31 cellular contexts compared by ENCODE assay signal in genomic region chr16:30706046-30706445, GRCh38.
"Had no signal": no experiment of that assay in that cellular context is flagged by ENCODE, and none has a peak within 500 bp of the region (broad histone marks: within the 10 kb centered on the region; RNA-seq: fewer than 3 reads in every experiment).

No MANE protein-coding gene starts in this region.

- H3K9me3 ChIP-seq: adrenal gland, body of pancreas, breast epithelium had no signal

- FAIRE-seq: astrocyte, TTC549 had no signal

- H3K4me3 ChIP-seq: adrenal gland, body of pancreas, breast epithelium had no signal

- DNase-seq: activated B cell treated with CpG ODN at 0.5 μM for 24 hours; activated CD4-positive, alpha-beta memory T cell treated with anti-CD3 and anti-CD28 coated beads for 36 hours; activated CD4-positive, alpha-beta T cell treated with anti-CD3 and anti-CD28 coated beads for 4 hours; activated CD4-positive, alpha-beta T cell treated with anti-CD3 and anti-CD28 coated beads, Interleukin-2, amount 10 ng/mL, durations not matched to agents 24 days and 14 days; activated CD4-positive, alpha-beta T cell treated with anti-CD3 and anti-CD28 coated beads, Interleukin-2, amount 50 U/mL, for 1 hour; activated CD4-positive, alpha-beta T cell treated with anti-CD3 and anti-CD28 coated beads, Interleukin-2, amount 50 U/mL, for 4 hours; activated CD4-positive, CD25-positive, alpha-beta regulatory T cell treated with anti-CD3 and anti-CD28 coated beads, Interleukin-2, amount 50 U/mL, for 72 hours; activated CD8-positive, alpha-beta memory T cell treated with anti-CD3 and anti-CD28 coated beads, Interleukin-2, amount 50 U/mL, for 4 hours; activated CD8-positive, alpha-beta T cell treated with anti-CD3 and anti-CD28 coated beads for 36 hours; activated effector memory CD4-positive, alpha-beta T cell treated with anti-CD3 and anti-CD28 coated beads, Interleukin-2, amount 50 U/mL, for 16 hours; activated gamma-delta T cell treated with Interleukin-2 at 50 U/mL for 16 hours; activated naive CD4-positive, alpha-beta T cell; activated naive CD4-positive, alpha-beta T cell treated with anti-CD3 and anti-CD28 coated beads for 36 hours; activated naive CD4-positive, alpha-beta T cell treated with anti-CD3 and anti-CD28 coated beads, Interleukin-2, amount 50 U/mL, for 16 hours; activated naive CD8-positive, alpha-beta T cell treated with anti-CD3 and anti-CD28 coated beads for 36 hours; activated T-cell treated with anti-CD3 and anti-CD28 coated beads for 4 hours; activated T-cell treated with anti-CD3 and anti-CD28 coated beads, Interleukin-2, amount 50 U/mL, for 1 hour; activated T-cell treated with anti-CD3 and anti-CD28 coated beads, Interleukin-2, amount 50 U/mL, for 4 hours; activated T-cell treated with anti-CD3 and anti-CD28 coated beads, Interleukin-2, amount 50 U/mL, for 72 hours; adrenal gland; amniotic stem cell; body of pancreas; brain microvascular endothelial cell; central memory CD4-positive, alpha-beta T cell; T-helper 1 cell; T-helper 2 cell; T-helper 9 cell had no signal

- H3K4me1 ChIP-seq: adrenal gland, breast epithelium had no signal

- H3K27ac ChIP-seq: adrenal gland, body of pancreas, brain microvascular endothelial cell, breast epithelium, VCaP had no signal

- H3K27me3 ChIP-seq: adrenal gland, body of pancreas, brain microvascular endothelial cell, breast epithelium had no signal
